31 cellular contexts compared by ENCODE assay signal in genomic region chr5:1359031-1359645, GRCh38.
"Had no signal": no experiment of that assay in that cellular context is flagged by ENCODE, and none has a peak within 500 bp of the region (broad histone marks: within the 10 kb centered on the region; RNA-seq: fewer than 3 reads in every experiment).

No MANE protein-coding gene starts in this region.

- FAIRE-seq: endometrium, endothelial cell of umbilical vein, frontal cortex had no signal

- DNase-seq: activated CD4-positive, alpha-beta memory T cell treated with anti-CD3 and anti-CD28 coated beads for 36 hours; activated CD4-positive, alpha-beta T cell treated with anti-CD3 and anti-CD28 coated beads for 36 hours; activated CD4-positive, alpha-beta T cell treated with anti-CD3 and anti-CD28 coated beads, Interleukin-2, amount 10 ng/mL, durations not matched to agents 24 days and 14 days; activated CD4-positive, CD25-positive, alpha-beta regulatory T cell; activated CD4-positive, CD25-positive, alpha-beta regulatory T cell treated with anti-CD3 and anti-CD28 coated beads, Interleukin-2, amount 50 U/mL, for 72 hours; activated CD8-positive, alpha-beta memory T cell treated with anti-CD3 and anti-CD28 coated beads, Interleukin-2, amount 10 ng/mL, durations not matched to agents 7 days and 5 days; activated CD8-positive, alpha-beta memory T cell treated with anti-CD3 and anti-CD28 coated beads, Interleukin-2, amount 50 U/mL, for 4 hours; activated CD8-positive, alpha-beta T cell treated with anti-CD3 and anti-CD28 coated beads, Interleukin-2, amount 10 ng/mL, durations not matched to agents 7 days and 5 days; activated effector memory CD4-positive, alpha-beta T cell treated with anti-CD3 and anti-CD28 coated beads, Interleukin-2, amount 50 U/mL, for 16 hours; activated naive CD4-positive, alpha-beta T cell treated with anti-CD3 and anti-CD28 coated beads for 36 hours; activated naive CD8-positive, alpha-beta T cell treated with anti-CD3 and anti-CD28 coated beads for 36 hours; activated naive CD8-positive, alpha-beta T cell treated with anti-CD3 and anti-CD28 coated beads, Interleukin-2, amount 50 U/mL, for 24 hours; activated T-cell treated with anti-CD3 and anti-CD28 coated beads, Interleukin-2, amount 50 U/mL, for 1 hour; activated T-cell treated with anti-CD3 and anti-CD28 coated beads, Interleukin-2, amount 50 U/mL, for 48 hours; adrenal gland; amygdala; aorta; body of pancreas; caudate nucleus; colonic mucosa; effector CD8-positive, alpha-beta T cell; esophagus squamous epithelium; head of caudate nucleus; T-helper 2 cell had no signal

- H3K27ac Mint-ChIP-seq: activated CD4-positive, alpha-beta memory T cell treated with anti-CD3 and anti-CD28 coated beads for 36 hours; activated CD4-positive, alpha-beta T cell treated with anti-CD3 and anti-CD28 coated beads for 36 hours; activated CD4-positive, alpha-beta T cell treated with anti-CD3 and anti-CD28 coated beads, Interleukin-2, amount 10 ng/mL, durations not matched to agents 24 days and 14 days; activated CD8-positive, alpha-beta memory T cell treated with anti-CD3 and anti-CD28 coated beads, Interleukin-2, amount 10 ng/mL, durations not matched to agents 7 days and 5 days; activated CD8-positive, alpha-beta T cell treated with anti-CD3 and anti-CD28 coated beads, Interleukin-2, amount 10 ng/mL, durations not matched to agents 7 days and 5 days; activated naive CD4-positive, alpha-beta T cell treated with anti-CD3 and anti-CD28 coated beads for 36 hours; activated naive CD4-positive, alpha-beta T cell treated with anti-CD3 and anti-CD28 coated beads, Interleukin-2, amount 50 U/mL, for 24 hours; activated naive CD8-positive, alpha-beta T cell treated with anti-CD3 and anti-CD28 coated beads for 36 hours; activated naive CD8-positive, alpha-beta T cell treated with anti-CD3 and anti-CD28 coated beads, Interleukin-2, amount 50 U/mL, for 24 hours; activated T-helper 1 cell treated with anti-CD3 and anti-CD28 coated beads, Interleukin-12 subunit alpha, Interleukin-12 subunit beta, Interleukin-2, Interleukin-4 antibody, amounts not matched to agents 30 ng/mL and 10 ng/mL and 1 ng/mL, durations not matched to agents 14 hours and 24 hours and 36 hours; activated T-helper 2 cell treated with anti-CD3 and anti-CD28 coated beads, Interferon-gamma antibody, Interleukin-2, Interleukin-4, amounts not matched to agents 10 μg/mL and 5 μg/mL and 100 μg/mL, durations not matched to agents 14 hours and 24 hours and 36 hours had no signal

- H3K4me1 ChIP-seq: adrenal gland, body of pancreas, colonic mucosa, esophagus squamous epithelium had no signal

- H3K9me3 ChIP-seq: adrenal gland, body of pancreas, colonic mucosa, esophagus squamous epithelium had no signal

- H3K9me3 Mint-ChIP-seq: activated CD4-positive, alpha-beta memory T cell treated with anti-CD3 and anti-CD28 coated beads for 36 hours; activated CD4-positive, alpha-beta T cell treated with anti-CD3 and anti-CD28 coated beads, Interleukin-2, amount 10 ng/mL, durations not matched to agents 24 days and 14 days; activated naive CD4-positive, alpha-beta T cell treated with anti-CD3 and anti-CD28 coated beads for 36 hours; activated naive CD4-positive, alpha-beta T cell treated with anti-CD3 and anti-CD28 coated beads, Interleukin-2, amount 50 U/mL, for 24 hours; activated naive CD8-positive, alpha-beta T cell treated with anti-CD3 and anti-CD28 coated beads for 36 hours; activated naive CD8-positive, alpha-beta T cell treated with anti-CD3 and anti-CD28 coated beads, Interleukin-2, amount 50 U/mL, for 24 hours; activated T-helper 1 cell treated with anti-CD3 and anti-CD28 coated beads, Interleukin-12 subunit alpha, Interleukin-12 subunit beta, Interleukin-2, Interleukin-4 antibody, amounts not matched to agents 30 ng/mL and 10 ng/mL and 1 ng/mL, durations not matched to agents 14 hours and 24 hours and 36 hours; activated T-helper 2 cell treated with anti-CD3 and anti-CD28 coated beads, Interferon-gamma antibody, Interleukin-2, Interleukin-4, amounts not matched to agents 10 μg/mL and 5 μg/mL and 100 μg/mL, durations not matched to agents 14 hours and 24 hours and 36 hours had no signal

- H3K27ac ChIP-seq: adrenal gland, body of pancreas, colonic mucosa, epithelial cell of prostate, esophagus squamous epithelium had no signal

- ATAC-seq: activated CD4-positive, alpha-beta T cell treated with anti-CD3 and anti-CD28 coated beads for 36 hours; activated CD8-positive, alpha-beta memory T cell treated with anti-CD3 and anti-CD28 coated beads, Interleukin-2, amount 10 ng/mL, durations not matched to agents 7 days and 5 days; activated CD8-positive, alpha-beta T cell treated with anti-CD3 and anti-CD28 coated beads, Interleukin-2, amount 10 ng/mL, durations not matched to agents 7 days and 5 days; activated naive CD8-positive, alpha-beta T cell treated with anti-CD3 and anti-CD28 coated beads, Interleukin-2, amount 50 U/mL, for 24 hours; body of pancreas had no signal

- H3K36me3 Mint-ChIP-seq: activated CD4-positive, alpha-beta memory T cell treated with anti-CD3 and anti-CD28 coated beads for 36 hours; activated CD8-positive, alpha-beta memory T cell treated with anti-CD3 and anti-CD28 coated beads, Interleukin-2, amount 10 ng/mL, durations not matched to agents 7 days and 5 days; activated naive CD4-positive, alpha-beta T cell treated with anti-CD3 and anti-CD28 coated beads, Interleukin-2, amount 50 U/mL, for 24 hours; activated naive CD8-positive, alpha-beta T cell treated with anti-CD3 and anti-CD28 coated beads for 36 hours had no signal

- H3K36me3 ChIP-seq: adrenal gland, colonic mucosa, esophagus squamous epithelium had no signal

- H3K4me3 ChIP-seq: adrenal gland, body of pancreas, colonic mucosa, esophagus squamous epithelium had no signal

- H3K4me1 Mint-ChIP-seq: activated CD4-positive, alpha-beta T cell treated with anti-CD3 and anti-CD28 coated beads for 36 hours; activated CD4-positive, alpha-beta T cell treated with anti-CD3 and anti-CD28 coated beads, Interleukin-2, amount 10 ng/mL, durations not matched to agents 24 days and 14 days; activated CD8-positive, alpha-beta memory T cell treated with anti-CD3 and anti-CD28 coated beads, Interleukin-2, amount 10 ng/mL, durations not matched to agents 7 days and 5 days; activated naive CD4-positive, alpha-beta T cell treated with anti-CD3 and anti-CD28 coated beads, Interleukin-2, amount 50 U/mL, for 24 hours; activated naive CD8-positive, alpha-beta T cell treated with anti-CD3 and anti-CD28 coated beads for 36 hours; activated naive CD8-positive, alpha-beta T cell treated with anti-CD3 and anti-CD28 coated beads, Interleukin-2, amount 50 U/mL, for 24 hours had no signal

- H3K27me3 ChIP-seq: body of pancreas, colonic mucosa had no signal

- H3K4me3 Mint-ChIP-seq: activated CD4-positive, alpha-beta memory T cell treated with anti-CD3 and anti-CD28 coated beads for 36 hours; activated CD4-positive, alpha-beta T cell treated with anti-CD3 and anti-CD28 coated beads for 36 hours; activated CD4-positive, alpha-beta T cell treated with anti-CD3 and anti-CD28 coated beads, Interleukin-2, amount 10 ng/mL, durations not matched to agents 24 days and 14 days; activated CD8-positive, alpha-beta memory T cell treated with anti-CD3 and anti-CD28 coated beads, Interleukin-2, amount 10 ng/mL, durations not matched to agents 7 days and 5 days; activated CD8-positive, alpha-beta T cell treated with anti-CD3 and anti-CD28 coated beads, Interleukin-2, amount 10 ng/mL, durations not matched to agents 7 days and 5 days; activated naive CD4-positive, alpha-beta T cell treated with anti-CD3 and anti-CD28 coated beads for 36 hours; activated naive CD4-positive, alpha-beta T cell treated with anti-CD3 and anti-CD28 coated beads, Interleukin-2, amount 50 U/mL, for 24 hours; activated naive CD8-positive, alpha-beta T cell treated with anti-CD3 and anti-CD28 coated beads for 36 hours; activated naive CD8-positive, alpha-beta T cell treated with anti-CD3 and anti-CD28 coated beads, Interleukin-2, amount 50 U/mL, for 24 hours; activated T-helper 1 cell treated with anti-CD3 and anti-CD28 coated beads, Interleukin-12 subunit alpha, Interleukin-12 subunit beta, Interleukin-2, Interleukin-4 antibody, amounts not matched to agents 30 ng/mL and 10 ng/mL and 1 ng/mL, durations not matched to agents 14 hours and 24 hours and 36 hours had no signal
